Comparison of ENCODE assay signal across 21 cellular contexts in genomic region chr18:37741012-37741586, GRCh38.
"Had no signal": no experiment of that assay in that cellular context is flagged by ENCODE, and none has a peak within 500 bp of the region (broad histone marks: within the 10 kb centered on the region; RNA-seq: fewer than 3 reads in every experiment).

No MANE protein-coding gene starts in this region.

- H2AFZ ChIP-seq: PC-9 had no signal

- H3K4me2 ChIP-seq: PC-9 had no signal

- DNase-seq: activated CD4-positive, alpha-beta T cell treated with anti-CD3 and anti-CD28 coated beads for 4 hours; activated CD8-positive, alpha-beta memory T cell treated with anti-CD3 and anti-CD28 coated beads, Interleukin-2, amount 50 U/mL, for 4 hours; activated CD8-positive, alpha-beta T cell treated with anti-CD3 and anti-CD28 coated beads for 36 hours; activated gamma-delta T cell treated with Interleukin-2 at 50 U/mL for 16 hours; activated naive CD4-positive, alpha-beta T cell treated with anti-CD3 and anti-CD28 coated beads, Interleukin-2, amount 50 U/mL, for 16 hours; activated naive CD8-positive, alpha-beta T cell treated with anti-CD3 and anti-CD28 coated beads, Interleukin-2, amount 10 ng/mL, durations not matched to agents 7 days and 5 days; activated T-cell treated with anti-CD3 and anti-CD28 coated beads, Interleukin-2, amount 50 U/mL, for 72 hours; aorta; central memory CD4-positive, alpha-beta T cell; NCI-H1092; NCI-H1417; NCI-H1930; NCI-H2107; NCI-H2171 treated with DMSO at 0.1 percent for 48 hours; NCI-H226; NCI-H526 treated with DMSO at 0.1 percent for 48 hours; NCI-H82; NK-92 treated with Interleukin-12 subunit alpha and Interleukin-12 subunit beta, amount 100 ng/mL, for 24 hours; PC-9; SHP77 treated with DMSO at 0.1 percent for 48 hours had no signal

- H3K27ac ChIP-seq: PC-9 had no signal

- FAIRE-seq: bronchial epithelial cell had no signal

- H3K4me3 ChIP-seq: PC-9 had no signal
